Comparison of ENCODE assay signal across 12 cellular contexts in the genomic region with DNA sequence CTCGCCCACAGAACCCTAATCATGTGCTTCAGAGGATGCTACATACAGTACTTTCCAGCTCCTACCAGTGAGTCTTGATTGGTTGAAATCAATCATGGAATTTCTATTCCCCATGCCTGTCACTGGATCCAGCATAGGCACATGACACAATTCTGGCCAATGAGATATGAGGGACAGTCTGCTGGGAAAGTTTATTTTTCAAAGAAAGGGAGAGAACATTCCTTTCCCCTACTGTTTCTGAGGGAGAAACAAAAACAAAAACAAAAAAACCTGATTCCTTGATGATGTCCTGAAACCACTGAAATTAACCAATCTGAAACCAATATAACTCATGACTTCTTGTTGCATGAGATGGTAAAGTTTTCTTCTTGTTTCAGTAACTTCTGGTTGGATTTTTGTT. TPM values are rescaled to one million over a fixed set of nuclear protein-coding genes. Genes with fewer than 3 reads are reported as not detected.
DNase-seq lines count a peak whose midpoint lies in the region; ATAC-seq and TF ChIP-seq lines count a peak whose summit lies in the region.
"Had no signal": no experiment of that assay in that cellular context is flagged by ENCODE, and none has a peak within 500 bp of the region (broad histone marks: within the 10 kb centered on the region; RNA-seq: fewer than 3 reads in every experiment).

No MANE protein-coding gene starts in this region.

- H3K36me3 Mint-ChIP-seq in activated CD4-positive, alpha-beta memory T cell treated with anti-CD3 and anti-CD28 coated beads for 36 hours, result no peaks in the 10 kb centered on the region
- H3K36me3 Mint-ChIP-seq in activated CD4-positive, alpha-beta memory T cell treated with anti-CD3 and anti-CD28 coated beads, Interleukin-2, amount 10 ng/mL, durations not matched to agents 7 days and 5 days (ENCODE audit: low read depth), result no peaks in the 10 kb centered on the region
- H3K36me3 Mint-ChIP-seq: brain; naive thymus-derived CD4-positive, alpha-beta T cell had no signal

- intact Hi-C loops in activated CD4-positive, alpha-beta memory T cell treated with anti-CD3 and anti-CD28 coated beads for 36 hours (cut with micrococcal nuclease), result loop anchor here (10.0 kb wide), 1 partner anchor 1763 kb away; the partner anchor contains the start of gene ARL14EP

- DNase-seq in activated CD4-positive, alpha-beta memory T cell treated with anti-CD3 and anti-CD28 coated beads for 36 hours, result no peak
- DNase-seq in activated CD4-positive, alpha-beta memory T cell treated with anti-CD3 and anti-CD28 coated beads, Interleukin-2, amount 10 ng/mL, durations not matched to agents 7 days and 5 days, result no peak
- DNase-seq in choroid plexus epithelial cell (ENCODE audit: low read depth) (peak; percentile 97), SKM-1 treated with dmso at 0.1 percent for 144 hours (lab: John Stamatoyannopoulos, UW; ENCODE audit: unreplicated experiment) (no peak), mucosa of gallbladder (ENCODE audit: low spot score) (no peak)
- DNase-seq: activated CD4-positive, alpha-beta T cell treated with anti-CD3 and anti-CD28 coated beads, Interleukin-2, amount 10 ng/mL, durations not matched to agents 7 days and 5 days; naive thymus-derived CD4-positive, alpha-beta T cell had no signal

- H2AFZ ChIP-seq in KMS-11 (ENCODE audit: low read depth), result peak overlapping the region; percentile 63

- peak overlapping the region; percentile 71 for H3K27ac ChIP-seq in KMS-11
- H3K27ac ChIP-seq: vagina had no signal

- no peaks in the 10 kb centered on the region for H3K9me3 Mint-ChIP-seq in activated CD4-positive, alpha-beta memory T cell treated with anti-CD3 and anti-CD28 coated beads for 36 hours
- no peaks in the 10 kb centered on the region for H3K9me3 Mint-ChIP-seq in activated CD4-positive, alpha-beta memory T cell treated with anti-CD3 and anti-CD28 coated beads, Interleukin-2, amount 10 ng/mL, durations not matched to agents 7 days and 5 days
- H3K9me3 Mint-ChIP-seq: activated CD4-positive, alpha-beta T cell treated with anti-CD3 and anti-CD28 coated beads, Interleukin-2, amount 10 ng/mL, durations not matched to agents 7 days and 5 days had no signal

- H4K20me1 ChIP-seq in KMS-11 (ENCODE audit: insufficient read depth), result no peaks in the 10 kb centered on the region

- H3K9ac ChIP-seq in KMS-11 (peak overlapping the region; percentile 17; the same call in 1 of the 2 replicates), skeletal muscle satellite cell (ENCODE audit: low read depth, low read length) (peak overlapping the region; percentile 16)

- no peak for TF ChIP-seq CTCF in KMS-11 (conservative IDR thresholded peaks at IDR 0.05; ENCODE audit: low read depth, low read length)
- TF ChIP-seq CTCF in choroid plexus epithelial cell (conservative IDR thresholded peaks at IDR 0.05; ENCODE audit: low read depth, low read length), result no peak

- peaks cover 10% of the 10 kb centered on the region for H3K79me2 ChIP-seq in KMS-11 (ENCODE audit: insufficient read depth, low read depth)

- H3K27me3 Mint-ChIP-seq in activated CD4-positive, alpha-beta memory T cell treated with anti-CD3 and anti-CD28 coated beads for 36 hours, result peaks cover 26% of the 10 kb centered on the region
- peaks cover 29% of the 10 kb centered on the region for H3K27me3 Mint-ChIP-seq in activated CD4-positive, alpha-beta memory T cell treated with anti-CD3 and anti-CD28 coated beads, Interleukin-2, amount 10 ng/mL, durations not matched to agents 7 days and 5 days

- H3K4me3 Mint-ChIP-seq in activated CD4-positive, alpha-beta memory T cell treated with anti-CD3 and anti-CD28 coated beads for 36 hours, result no peak overlapping the region
- no peak overlapping the region for H3K4me3 Mint-ChIP-seq in activated CD4-positive, alpha-beta memory T cell treated with anti-CD3 and anti-CD28 coated beads, Interleukin-2, amount 10 ng/mL, durations not matched to agents 7 days and 5 days
- H3K4me3 Mint-ChIP-seq: activated CD4-positive, alpha-beta T cell treated with anti-CD3 and anti-CD28 coated beads, Interleukin-2, amount 10 ng/mL, durations not matched to agents 7 days and 5 days; naive thymus-derived CD4-positive, alpha-beta T cell had no signal

- H3K4me3 ChIP-seq in KMS-11 (IDR thresholded peaks at IDR 0.05; ENCODE audit: insufficient read depth, low read depth, low read length), result no peak overlapping the region
- H3K4me3 ChIP-seq in choroid plexus epithelial cell (ENCODE audit: low read depth, low read length), result peak overlapping the region; percentile 24
- H3K4me3 ChIP-seq in skeletal muscle satellite cell (ENCODE audit: low read length), result peak overlapping the region; percentile 55
- H3K4me3 ChIP-seq: vagina had no signal

- no peak for ATAC-seq in GM18867 (IDR thresholded peaks at IDR 0.05; ENCODE audit: unreplicated experiment)
- ATAC-seq: naive thymus-derived CD4-positive, alpha-beta T cell had no signal

- peaks cover 33% of the 10 kb centered on the region for H3K4me1 ChIP-seq in KMS-11 (ENCODE audit: low read depth, poor library complexity, severe bottlenecking)
- H3K4me1 ChIP-seq in skeletal muscle satellite cell (ENCODE audit: control insufficient read depth, insufficient read depth, low read length), result peaks cover 33% of the 10 kb centered on the region

- H3K4me1 Mint-ChIP-seq in activated CD4-positive, alpha-beta memory T cell treated with anti-CD3 and anti-CD28 coated beads for 36 hours (ENCODE audit: low read depth), result peaks cover 27% of the 10 kb centered on the region
- peaks cover 24% of the 10 kb centered on the region for H3K4me1 Mint-ChIP-seq in activated CD4-positive, alpha-beta memory T cell treated with anti-CD3 and anti-CD28 coated beads, Interleukin-2, amount 10 ng/mL, durations not matched to agents 7 days and 5 days

- H3K36me3 ChIP-seq in KMS-11 (ENCODE audit: insufficient read depth), result no peaks in the 10 kb centered on the region
- H3K36me3 ChIP-seq in skeletal muscle satellite cell (ENCODE audit: insufficient read depth, low read length), result no peaks in the 10 kb centered on the region
- H3K36me3 ChIP-seq: vagina had no signal

- POLR2A ChIA-PET in activated CD4-positive, alpha-beta memory T cell treated with anti-CD3 and anti-CD28 coated beads for 36 hours (lab: Charles Lee), result no interaction called here
- POLR2A ChIA-PET in activated CD4-positive, alpha-beta memory T cell treated with anti-CD3 and anti-CD28 coated beads, Interleukin-2, amount 10 ng/mL, durations not matched to agents 7 days and 5 days (lab: Charles Lee), result no interaction called here

- H3K4me2 ChIP-seq in KMS-11, result peak overlapping the region; percentile 88
- H3K4me2 ChIP-seq in skeletal muscle satellite cell (ENCODE audit: low read length), result peak overlapping the region; percentile 76

- H3K27ac Mint-ChIP-seq in activated CD4-positive, alpha-beta memory T cell treated with anti-CD3 and anti-CD28 coated beads for 36 hours, result peak overlapping the region; percentile 53
- H3K27ac Mint-ChIP-seq in activated CD4-positive, alpha-beta memory T cell treated with anti-CD3 and anti-CD28 coated beads, Interleukin-2, amount 10 ng/mL, durations not matched to agents 7 days and 5 days, result no peak overlapping the region
- H3K27ac Mint-ChIP-seq: activated CD4-positive, alpha-beta T cell treated with anti-CD3 and anti-CD28 coated beads, Interleukin-2, amount 10 ng/mL, durations not matched to agents 7 days and 5 days; naive thymus-derived CD4-positive, alpha-beta T cell had no signal

- CTCF ChIA-PET in activated CD4-positive, alpha-beta memory T cell treated with anti-CD3 and anti-CD28 coated beads for 36 hours (lab: Charles Lee), result interaction anchor here (1.3 kb wide), 1 partner anchor 89 kb away, joined by 6 read pairs; no protein-coding TSS in a partner anchor
- CTCF ChIA-PET in activated CD4-positive, alpha-beta memory T cell treated with anti-CD3 and anti-CD28 coated beads, Interleukin-2, amount 10 ng/mL, durations not matched to agents 7 days and 5 days (lab: Charles Lee), result no interaction called here

- no peaks in the 10 kb centered on the region for H3K27me3 ChIP-seq in KMS-11 (ENCODE audit: insufficient read depth, low read depth)
- no peaks in the 10 kb centered on the region for H3K27me3 ChIP-seq in skeletal muscle satellite cell (ENCODE audit: control insufficient read depth, insufficient read depth, low read length)
- H3K27me3 ChIP-seq: vagina had no signal

- H3K9me3 ChIP-seq in skeletal muscle satellite cell (replicated peaks; ENCODE audit: low read length), result no peaks in the 10 kb centered on the region
- H3K9me3 ChIP-seq: vagina had no signal

RNA-seq across cellular contexts. Expression of gene RCN1, which starts 3.3 kb away (rescaled TPM):
- 10 to 100 TPM; 25.4 to 27.0 TPM for total RNA-seq in activated CD4-positive, alpha-beta memory T cell treated with anti-CD3 and anti-CD28 coated beads for 36 hours
- total RNA-seq in activated CD4-positive, alpha-beta memory T cell treated with anti-CD3 and anti-CD28 coated beads, Interleukin-2, amount 10 ng/mL, durations not matched to agents 7 days and 5 days, result 10 to 100 TPM; 16.3 to 21.0 TPM
- 203 and 226 TPM in 2 replicates for total RNA-seq in skeletal muscle satellite cell (2012; rRNA removed)
- total RNA-seq in mucosa of gallbladder, result 24.0 TPM
